Comparison of ENCODE assay signal across 7 cellular contexts in the genomic region with DNA sequence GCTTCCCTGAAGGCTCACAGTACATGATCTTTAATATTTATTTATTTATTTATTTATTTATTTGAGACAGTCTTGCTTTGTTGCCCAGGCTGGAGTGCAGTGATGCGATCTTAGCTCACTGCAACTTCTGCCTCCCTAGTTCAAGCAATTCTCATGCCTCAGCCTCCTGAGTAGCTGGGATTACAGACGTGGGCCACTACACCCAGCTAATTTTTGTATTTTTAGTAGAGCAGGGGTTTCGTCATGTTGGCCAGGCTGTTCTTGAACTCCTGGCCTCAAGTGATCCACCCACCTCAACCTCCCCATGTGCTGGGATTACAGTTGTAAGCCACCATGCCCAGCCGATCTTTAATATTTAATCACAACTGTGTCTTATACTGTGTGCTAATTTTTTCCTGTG. TPM values are rescaled to one million over a fixed set of nuclear protein-coding genes. Genes with fewer than 3 reads are reported as not detected.
"Had no signal": no experiment of that assay in that cellular context is flagged by ENCODE, and none has a peak within 500 bp of the region (broad histone marks: within the 10 kb centered on the region; RNA-seq: fewer than 3 reads in every experiment).

No MANE protein-coding gene starts in this region.

RNA-seq across cellular contexts. Expression of a gene that starts 15.6 kb away (rescaled TPM):
- total RNA-seq: GM23338, H1, H9, HepG2, HT1080 had no signal
- polyA plus RNA-seq: H1, HepG2 had no signal

RNA-seq across cellular contexts. Expression of a gene that starts 22.2 kb away (rescaled TPM):
- total RNA-seq: GM23338, H1, H9, HepG2, HT1080 had no signal
- polyA plus RNA-seq: GM23338, H1, HepG2, K562 had no signal

RNA-seq across cellular contexts. Expression of a gene that starts 58.7 kb away (rescaled TPM):
- total RNA-seq: GM23338, H1, H9, HepG2, HFFc6, HT1080 had no signal
- polyA plus RNA-seq: GM23338, H1, HepG2 had no signal
